In genomic region chr3:186806173-186807055, GRCh38 we compare ENCODE assay signal across 8 cellular contexts. TPM values are rescaled to one million over a fixed set of nuclear protein-coding genes. Genes with fewer than 3 reads are reported as not detected.
DNase-seq lines count a peak whose midpoint lies in the region; ATAC-seq and TF ChIP-seq lines count a peak whose summit lies in the region.

Gene RFC4 (minus strand): TSS chr3:186806482. CDS start chr3:186804713, 1,769 bp downstream.

- peak within 1 kb of the TSS; percentile 88 for H3K4me3 ChIP-seq in coronary artery

- DNase-seq in Ammon's horn (ENCODE audit: low spot score) (peak; percentile 91), GM19238 (ENCODE audit: insufficient read length, low spot score) (peak; percentile 67), NCI-H510A treated with DMSO at 0.1 percent for 48 hours (lab: John Stamatoyannopoulos, UW) (peak; percentile 80), coronary artery (ENCODE audit: low spot score) (peak; percentile 90), left lobe of liver (ENCODE audit: low spot score) (peak; percentile 88)
- DNase-seq in activated CD4-positive, alpha-beta T cell treated with anti-CD3 and anti-CD28 coated beads for 48 hours = peak; percentile 93
- peak; percentile 90 to 92 for DNase-seq in stimulated activated CD4-positive, alpha-beta T cell treated with anti-CD3 and anti-CD28 coated beads, Interleukin-2, amount 100 ng/mL, for 24 hours

- H3K27ac ChIP-seq in coronary artery = peak within 1 kb of the TSS; percentile 88 to 91

- ATAC-seq in HG03378 (IDR thresholded peaks at IDR 0.05; ENCODE audit: unreplicated experiment) = peak; percentile 82
- ATAC-seq in left lobe of liver = peak; percentile 98

- no peak for TF ChIP-seq CTCF in coronary artery (IDR thresholded peaks at IDR 0.05)

RNA-seq across cellular contexts. Expression of gene RFC4, which starts in this region (rescaled TPM):
- 7.1 TPM for total RNA-seq in left lobe of liver

Comparison
In these comparisons a context has a peak if more than half of its experiments do, and no peak if none do; other contexts are left out.
1. Peak in every context shown above with its lines: DNase-seq, ATAC-seq, H3K4me3 ChIP-seq and H3K27ac ChIP-seq.